In genomic region chr13:107457686-107458085, GRCh38 we compare ENCODE assay signal across 1 cellular context.
TF ChIP-seq lines count a peak whose summit lies in the region.

No MANE protein-coding gene starts in this region.

TF ChIP-seq in GM23338, 12 proteins besides CTCF, POLR2A, EP300 and RAD21 (continued from another document):
- TF ChIP-seq, protein P1, sequence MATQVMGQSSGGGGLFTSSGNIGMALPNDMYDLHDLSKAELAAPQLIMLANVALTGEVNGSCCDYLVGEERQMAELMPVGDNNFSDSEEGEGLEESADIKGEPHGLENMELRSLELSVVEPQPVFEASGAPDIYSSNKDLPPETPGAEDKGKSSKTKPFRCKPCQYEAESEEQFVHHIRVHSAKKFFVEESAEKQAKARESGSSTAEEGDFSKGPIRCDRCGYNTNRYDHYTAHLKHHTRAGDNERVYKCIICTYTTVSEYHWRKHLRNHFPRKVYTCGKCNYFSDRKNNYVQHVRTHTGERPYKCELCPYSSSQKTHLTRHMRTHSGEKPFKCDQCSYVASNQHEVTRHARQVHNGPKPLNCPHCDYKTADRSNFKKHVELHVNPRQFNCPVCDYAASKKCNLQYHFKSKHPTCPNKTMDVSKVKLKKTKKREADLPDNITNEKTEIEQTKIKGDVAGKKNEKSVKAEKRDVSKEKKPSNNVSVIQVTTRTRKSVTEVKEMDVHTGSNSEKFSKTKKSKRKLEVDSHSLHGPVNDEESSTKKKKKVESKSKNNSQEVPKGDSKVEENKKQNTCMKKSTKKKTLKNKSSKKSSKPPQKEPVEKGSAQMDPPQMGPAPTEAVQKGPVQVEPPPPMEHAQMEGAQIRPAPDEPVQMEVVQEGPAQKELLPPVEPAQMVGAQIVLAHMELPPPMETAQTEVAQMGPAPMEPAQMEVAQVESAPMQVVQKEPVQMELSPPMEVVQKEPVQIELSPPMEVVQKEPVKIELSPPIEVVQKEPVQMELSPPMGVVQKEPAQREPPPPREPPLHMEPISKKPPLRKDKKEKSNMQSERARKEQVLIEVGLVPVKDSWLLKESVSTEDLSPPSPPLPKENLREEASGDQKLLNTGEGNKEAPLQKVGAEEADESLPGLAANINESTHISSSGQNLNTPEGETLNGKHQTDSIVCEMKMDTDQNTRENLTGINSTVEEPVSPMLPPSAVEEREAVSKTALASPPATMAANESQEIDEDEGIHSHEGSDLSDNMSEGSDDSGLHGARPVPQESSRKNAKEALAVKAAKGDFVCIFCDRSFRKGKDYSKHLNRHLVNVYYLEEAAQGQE (IDR thresholded peaks at IDR 0.05; ENCODE audit: unreplicated experiment), result no peak
